In the genomic region with DNA sequence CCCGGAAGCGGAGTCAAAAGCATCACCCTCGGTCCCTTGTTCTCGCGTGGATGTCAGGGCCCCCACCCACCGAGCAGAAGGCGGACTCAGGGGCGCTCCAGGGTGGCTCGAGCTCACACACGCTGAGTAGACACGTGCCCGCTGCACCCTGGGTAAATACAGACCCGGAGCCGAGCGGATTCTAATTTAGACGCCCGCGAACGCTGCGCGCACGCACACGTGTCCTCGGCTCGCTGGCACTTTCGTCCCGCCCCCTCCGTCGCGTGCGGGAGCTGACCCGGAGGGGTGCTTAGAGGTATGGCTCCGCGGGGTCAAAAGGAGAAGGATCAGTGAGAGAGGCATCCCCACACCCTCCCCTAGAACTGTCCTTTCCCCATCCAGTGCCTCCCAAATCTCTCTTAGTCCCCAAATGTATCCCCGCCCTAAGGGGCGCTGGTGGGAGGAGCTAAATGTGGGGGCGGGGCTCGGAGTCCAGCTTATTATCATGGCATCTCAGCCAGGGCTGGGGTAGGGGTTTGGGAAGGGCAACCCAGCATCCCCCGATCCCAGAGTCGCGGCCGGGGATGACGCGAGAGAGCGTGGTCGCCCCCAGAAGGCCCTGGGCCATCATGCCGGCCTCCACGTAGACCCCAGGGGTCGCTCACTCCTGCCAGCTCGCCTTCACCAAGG, we compare ENCODE assay signal across 7 cellular contexts. TPM values are rescaled to one million over a fixed set of nuclear protein-coding genes. Genes with fewer than 3 reads are reported as not detected.
DNase-seq lines count a peak whose midpoint lies in the region; ATAC-seq and FAIRE-seq lines count a peak whose summit lies in the region.
"Had no signal": no experiment of that assay in that cellular context is flagged by ENCODE, and none has a peak within 500 bp of the region (broad histone marks: within the 10 kb centered on the region; RNA-seq: fewer than 3 reads in every experiment).

No MANE protein-coding gene starts in this region.

- ATAC-seq in right cardiac atrium, result no peak

- no peaks in the 10 kb centered on the region for H3K27me3 ChIP-seq in right cardiac atrium (ENCODE audit: control insufficient read depth, insufficient read depth)

- peak; percentile 96 for DNase-seq in DMS 273 (lab: John Stamatoyannopoulos, UW; ENCODE audit: unreplicated experiment)
- DNase-seq in NCI-H1105 treated with DMSO at 0.1 percent for 48 hours (lab: John Stamatoyannopoulos, UW), result peak; percentile 62
- peak; percentile 88 for DNase-seq in activated CD8-positive, alpha-beta memory T cell treated with anti-CD3 and anti-CD28 coated beads for 24 hours
- peak; percentile 55 to 79 (median 74) for DNase-seq in right cardiac atrium
- DNase-seq in stimulated activated naive CD4-positive, alpha-beta T cell treated with Interleukin-2 at 50 U/mL for 16 hours (lab: John Stamatoyannopoulos, UW), result peak; percentile 74
- DNase-seq in frontal cortex (ENCODE audit: low spot score in 2 of 2), result no peak

- peak overlapping the region; percentile 31 for H3K4me3 ChIP-seq in right cardiac atrium (ENCODE audit: low read length)

- intact Hi-C loops in right cardiac atrium (cut with DNase I), result no loop called here

- FAIRE-seq in frontal cortex (lab: Jason Lieb, UNC), result no peak

- no peak overlapping the region for H3K27ac ChIP-seq in right cardiac atrium (ENCODE audit: low read length)
- H3K27ac ChIP-seq: VCaP had no signal

- peaks cover 14% of the 10 kb centered on the region for H3K4me1 ChIP-seq in right cardiac atrium (ENCODE audit: control insufficient read depth, insufficient read depth, low read length)

- H3K9me3 ChIP-seq in right cardiac atrium (ENCODE audit: control insufficient read depth, low read length), result no peaks in the 10 kb centered on the region

- WGBS in right cardiac atrium, result 2% methylated on average over 50 of the region's 50 CpGs

RNA-seq across cellular contexts. Expression of a gene that starts 0.5 kb away (rescaled TPM):
- total RNA-seq in right cardiac atrium (1 to 10 TPM in 3 of 4 donors, under 1 TPM in 1; 0.93 to 1.6 (median 1.2) TPM), frontal cortex (6.1 TPM)
- 0.86 TPM for polyA plus RNA-seq in right cardiac atrium

RNA-seq across cellular contexts. Expression of a gene that starts 2.5 kb away (rescaled TPM):
- total RNA-seq in right cardiac atrium (under 1 TPM; 0.36 to 0.74 (median 0.52) TPM), frontal cortex (0.41 TPM)
- 0.84 TPM for polyA plus RNA-seq in right cardiac atrium

RNA-seq across cellular contexts. Expression of a gene that starts 18.4 kb away (rescaled TPM):
- total RNA-seq in right cardiac atrium (10 to 100 TPM in 2 of 4 donors, 1 to 10 TPM in 2; 8.4 to 14.5 (median 9.9) TPM), frontal cortex (0.41 TPM)
- polyA plus RNA-seq in right cardiac atrium, result 9.8 TPM

RNA-seq across cellular contexts. Expression of a gene that starts 20.3 kb away (rescaled TPM):
- 1 to 10 TPM in 1 of 4 donors, under 1 TPM in 3; 0.80 to 1.3 (median 0.84) TPM for total RNA-seq in right cardiac atrium
- 0.68 TPM for polyA plus RNA-seq in right cardiac atrium
- 1.6 TPM for total RNA-seq in frontal cortex

RNA-seq across cellular contexts. Expression of a gene that starts 26.5 kb away (rescaled TPM):
- total RNA-seq in right cardiac atrium (10 to 100 TPM; 13.2 to 20.7 (median 16.7) TPM), frontal cortex (11.4 TPM)
- 27.7 TPM for polyA plus RNA-seq in right cardiac atrium

Comparison
In these comparisons a context has a peak if more than half of its experiments do, and no peak if none do; other contexts are left out.
1. DNase-seq: peak in DMS 273 (single experiment), NCI-H1105 treated with DMSO at 0.1 percent for 48 hours (single experiment), activated CD8-positive, alpha-beta memory T cell treated with anti-CD3 and anti-CD28 coated beads for 24 hours (single experiment), right cardiac atrium (3 of 3) and stimulated activated naive CD4-positive, alpha-beta T cell treated with Interleukin-2 at 50 U/mL for 16 hours (single experiment); none in frontal cortex (0 of 2).